ENCODE assay signal across 12 cellular contexts in the genomic region with DNA sequence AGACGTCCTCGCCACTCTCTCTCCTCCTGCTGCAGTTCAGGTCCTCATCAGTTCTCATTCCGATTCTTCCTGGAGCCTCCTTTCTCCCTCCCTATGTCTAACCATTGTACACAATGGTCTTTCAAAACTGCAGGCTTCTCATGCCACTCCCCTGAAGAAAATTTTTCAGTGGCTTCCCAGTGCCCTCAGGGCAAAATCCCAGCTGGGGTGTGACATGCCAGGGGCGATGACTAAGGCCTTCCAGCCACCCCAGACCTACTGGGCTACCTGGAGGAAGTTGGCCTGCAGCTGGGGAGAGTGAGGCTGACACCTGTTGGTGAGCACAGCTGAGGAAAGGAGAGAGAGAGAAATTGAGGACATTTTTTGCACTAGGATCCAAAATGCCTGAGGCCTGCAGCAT.
DNase-seq lines count a peak whose midpoint lies in the region; ATAC-seq and TF ChIP-seq lines count a peak whose summit lies in the region.
"Had no signal": no experiment of that assay in that cellular context is flagged by ENCODE, and none has a peak within 500 bp of the region (broad histone marks: within the 10 kb centered on the region; RNA-seq: fewer than 3 reads in every experiment).

No MANE protein-coding gene starts in this region.

- H3K27me3 ChIP-seq in PC-9 (ENCODE audit: insufficient read depth, low read depth), result no peaks in the 10 kb centered on the region
- H3K27me3 ChIP-seq: spleen had no signal

- H3K27ac ChIP-seq in PC-9, result peak overlapping the region; percentile 78
- H3K27ac ChIP-seq: spleen had no signal

- H4K20me1 ChIP-seq in PC-9 (ENCODE audit: insufficient read depth), result no peaks in the 10 kb centered on the region

- intact Hi-C loops in PC-9 (cut with micrococcal nuclease; ENCODE audit: unreplicated experiment), result loop anchor here (1.0 kb wide), 2 partner anchors 11 to 35 kb away; no protein-coding TSS in a partner anchor
- intact Hi-C loops in sciatic nerve (cut with DNase I), result no loop called here

- peak overlapping the region; percentile 59 for H3K4me2 ChIP-seq in PC-9

- DNase-seq in A172 (ENCODE audit: low spot score) (peak; percentile 86), GM13976 (ENCODE audit: low spot score) (no peak), PC-9 (peak; percentile 98), iPS-NIHi7 (ENCODE audit: extremely low spot score) (peak; percentile 68), sciatic nerve (ENCODE audit: low spot score) (no peak), NCI-H1694 (lab: John Stamatoyannopoulos, UW) (no peak), UCSD-AML1 (lab: John Stamatoyannopoulos, UW; ENCODE audit: unreplicated experiment) (no peak)
- DNase-seq: activated CD4-positive, alpha-beta T cell treated with anti-CD3 and anti-CD28 coated beads for 1 hour; NCI-H1105; spleen; stimulated activated naive B cell treated with anti-CD40 and anti-IgM and Interleukin-4, amounts not matched to agents 10 μg/mL and 1 μg/mL and 100 μg/mL, for 72 hours had no signal

- H2AFZ ChIP-seq in PC-9, result peak overlapping the region; percentile 69; the same call in 1 of the 2 replicates

- H3K79me2 ChIP-seq in PC-9 (ENCODE audit: low read depth), result no peaks in the 10 kb centered on the region

- peaks cover 24% of the 10 kb centered on the region for H3K4me1 ChIP-seq in PC-9 (replicated peaks; ENCODE audit: insufficient read depth)
- H3K4me1 ChIP-seq: spleen had no signal

- H3K36me3 ChIP-seq in PC-9 (ENCODE audit: low read depth), result no peaks in the 10 kb centered on the region

- no TSS peak for BruUV-seq in PC-9 (replicated peaks; lab: Mats Ljungman, UMichigan)

- CTCF ChIA-PET in PC-9 (lab: Charles Lee), result interaction anchor here (0.7 kb wide), 1 partner anchor 34 kb away, joined by 3 read pairs; no protein-coding TSS in a partner anchor

- H3K9me2 ChIP-seq in PC-9 (ENCODE audit: insufficient read depth), result no peaks in the 10 kb centered on the region

- peak overlapping the region; percentile 13; the same call in 1 of the 2 replicates for H3K4me3 ChIP-seq in PC-9
- H3K4me3 ChIP-seq: spleen had no signal

- ATAC-seq in sciatic nerve (no peak), GM21825 (IDR thresholded peaks at IDR 0.05; ENCODE audit: unreplicated experiment) (no peak)
- ATAC-seq: stimulated activated naive B cell treated with anti-CD40 and anti-IgM and Interleukin-4, amounts not matched to agents 10 μg/mL and 1 μg/mL and 100 μg/mL, for 72 hours had no signal

- TF ChIP-seq CTCF in GM13976 (IDR thresholded peaks at IDR 0.05; ENCODE audit: borderline replicate concordance, control extremely low read depth, extremely low read depth, insufficient read depth, missing control alignments) (peak; percentile 3), PC-9 (conservative IDR thresholded peaks at IDR 0.05) (peak; percentile 55)

- no peaks in the 10 kb centered on the region for H3K9me3 ChIP-seq in PC-9 (ENCODE audit: insufficient read depth, low read depth)
- H3K9me3 ChIP-seq: spleen had no signal

- POLR2A ChIA-PET in PC-9 (lab: Charles Lee; ENCODE audit: unreplicated experiment), result no interaction called here

- in situ Hi-C loops in GM13976 (cut with MboI; ENCODE audit: low sequenced_read_pairs, unreplicated experiment), result no loop called here

- H3F3A ChIP-seq in PC-9 (ENCODE audit: insufficient read depth, low read depth), result peaks cover 20% of the 10 kb centered on the region; the same call in 1 of the 2 replicates

Comparison
In these comparisons a context has a peak if more than half of its experiments do, and no peak if none do; other contexts are left out.
1. DNase-seq: peak in A172 (single experiment), PC-9 (2 of 2) and iPS-NIHi7 (single experiment); none in GM13976 (single experiment), sciatic nerve (single experiment), NCI-H1694 (single experiment) and UCSD-AML1 (single experiment).